Comparison of ENCODE assay signal across 8 cellular contexts in genomic region chr17:55238197-55238930, GRCh38. TPM values are rescaled to one million over a fixed set of nuclear protein-coding genes. Genes with fewer than 3 reads are reported as not detected.
DNase-seq lines count a peak whose midpoint lies in the region; ATAC-seq, FAIRE-seq and TF ChIP-seq lines count a peak whose summit lies in the region.

No MANE protein-coding gene starts in this region.

- H3K27ac ChIP-seq in HUES6 (ENCODE audit: low read depth, low read length) (no peak overlapping the region), esophagus muscularis mucosa (replicated peaks in 1 of 4) (peak overlapping the region; percentile 80 to 92 (median 82)), muscle layer of colon (ENCODE audit: low read depth, low read length) (peak overlapping the region; percentile 72)

- WGBS in esophagus muscularis mucosa, result 1% methylated on average over 17 of the region's 67 CpGs

- no peaks in the 10 kb centered on the region for H3K36me3 ChIP-seq in HUES6 (ENCODE audit: control insufficient read depth, insufficient read depth, low read length)
- H3K36me3 ChIP-seq in esophagus muscularis mucosa, result no peaks in the 10 kb centered on the region
- no peaks in the 10 kb centered on the region for H3K36me3 ChIP-seq in muscle layer of colon (ENCODE audit: insufficient read depth, low read length)

- intact Hi-C loops in esophagus muscularis mucosa (cut with DNase I), result loop anchor here (2.0 to 5.0 kb wide), 3 partner anchors 26 to 109 kb away; partner anchors contain the start of gene HLF

- peak; percentile 91 for DNase-seq in D721Med (ENCODE audit: insufficient read length, low spot score)
- peak; percentile 11 for DNase-seq in OCI-M2 (lab: John Stamatoyannopoulos, UW; ENCODE audit: unreplicated experiment)
- DNase-seq in activated T-cell treated with anti-CD3 and anti-CD28 coated beads, Interleukin-2, amount 50 U/mL, for 48 hours, result peak; percentile 85 to 88
- peak; percentile 98 for DNase-seq in esophagus muscularis mucosa (ENCODE audit: extremely low spot score)
- peak; percentile 70 to 72 for DNase-seq in stimulated activated CD8-positive, alpha-beta memory T cell treated with anti-CD3 and anti-CD28 coated beads, Interleukin-7, amount 100 ng/mL, for 1 hour (ENCODE audit: low read depth in 2 of 2)

- H3K4me3 ChIP-seq in HUES6 (ENCODE audit: low read depth, low read length), result peak overlapping the region; percentile 65
- H3K4me3 ChIP-seq in esophagus muscularis mucosa, result peak overlapping the region; percentile 57 to 71 (median 60)
- H3K4me3 ChIP-seq in muscle layer of colon (ENCODE audit: low read depth in 1 of 2, low read length in 2 of 2), result peak overlapping the region; percentile 47 to 71

- H3K9me3 ChIP-seq in HUES6 (ENCODE audit: control insufficient read depth, insufficient read depth, low read depth, low read length) (no peaks in the 10 kb centered on the region), esophagus muscularis mucosa (no peaks in the 10 kb centered on the region), muscle layer of colon (ENCODE audit: low read length) (no peaks in the 10 kb centered on the region)

- H3K9ac ChIP-seq in HUES6 (ENCODE audit: low read length) (peak overlapping the region; percentile 32), muscle layer of colon (ENCODE audit: low read length) (peak overlapping the region; percentile 28)

- H3K4me1 ChIP-seq in HUES6 (ENCODE audit: control insufficient read depth, insufficient read depth, low read length) (no peaks in the 10 kb centered on the region), esophagus muscularis mucosa (peaks cover 14 to 21% (median 20%) of the 10 kb centered on the region in 4 donors), muscle layer of colon (ENCODE audit: insufficient read depth, low read length) (peaks cover 6% of the 10 kb centered on the region)

- no peak for FAIRE-seq in D721Med (lab: Jason Lieb, UNC)

- TF ChIP-seq POLR2A in esophagus muscularis mucosa (IDR thresholded peaks at IDR 0.05; ENCODE audit: low read depth), result no peak

- H3K27me3 ChIP-seq in HUES6 (ENCODE audit: control insufficient read depth, insufficient read depth, low read length) (peaks cover 36% of the 10 kb centered on the region), esophagus muscularis mucosa (no peaks in the 10 kb centered on the region), muscle layer of colon (ENCODE audit: control insufficient read depth in 1 of 2, insufficient read depth in 2 of 2, low read length in 2 of 2) (no peaks in the 10 kb centered on the region)

- TF ChIP-seq CTCF in D721Med (IDR thresholded peaks at IDR 0.05; ENCODE audit: insufficient read depth, missing control alignments) (no peak), esophagus muscularis mucosa (IDR thresholded peaks at IDR 0.05) (peak in 1 of 3 experiments; percentile 16)

- TF ChIP-seq EP300 in esophagus muscularis mucosa (IDR thresholded peaks at IDR 0.05), result no peak

- peak; percentile 96 for ATAC-seq in GM21515 (IDR thresholded peaks at IDR 0.05; ENCODE audit: unreplicated experiment)

RNA-seq across cellular contexts. Expression of gene HLF, which starts 26.4 kb away (rescaled TPM):
- total RNA-seq in esophagus muscularis mucosa, result 100 to 1,000 TPM; 137 to 176 (median 154) TPM

Comparison
In these comparisons a context has a peak if more than half of its experiments do, and no peak if none do; other contexts are left out.
1. DNase-seq: peak in every context shown above with its lines; median percentile 98 in esophagus muscularis mucosa; 91 in D721Med; 86 in activated T-cell treated with anti-CD3 and anti-CD28 coated beads, Interleukin-2, amount 50 U/mL, for 48 hours; 71 in stimulated activated CD8-positive, alpha-beta memory T cell treated with anti-CD3 and anti-CD28 coated beads, Interleukin-7, amount 100 ng/mL, for 1 hour; 11 in OCI-M2.